10 cellular contexts compared by ENCODE assay signal in the genomic region with DNA sequence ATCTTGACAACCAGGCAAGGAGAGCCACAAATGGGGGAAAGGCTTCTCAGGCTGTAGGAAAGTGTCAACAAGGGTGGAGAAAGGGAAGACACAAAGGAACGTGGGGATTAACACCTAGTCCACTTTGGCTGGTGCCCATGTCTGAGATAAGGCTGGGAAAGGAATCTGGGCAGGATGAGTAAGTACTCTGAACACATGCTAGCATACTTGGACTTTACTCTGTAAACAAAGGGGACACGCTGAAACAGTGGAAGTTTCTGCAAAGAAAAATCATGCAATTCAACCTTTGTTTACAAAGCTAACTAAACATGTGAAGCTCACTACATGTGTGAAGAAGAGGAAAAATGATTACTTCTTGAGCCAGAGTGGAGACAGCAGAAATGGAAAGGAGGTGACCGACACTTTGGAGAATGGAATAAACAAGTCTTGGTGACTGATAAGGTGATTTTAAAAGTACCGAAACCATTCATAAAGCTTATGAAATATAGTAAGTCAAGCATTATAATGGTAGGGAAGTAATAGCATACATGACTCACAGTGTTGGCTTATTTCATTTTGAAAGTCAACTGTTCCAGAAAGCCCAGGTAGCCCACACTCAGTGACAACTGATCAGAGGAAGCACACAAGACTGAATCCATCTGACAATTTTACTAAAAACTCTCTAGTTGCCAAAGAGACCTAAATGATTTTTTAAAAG. TPM values are rescaled to one million over a fixed set of nuclear protein-coding genes. Genes with fewer than 3 reads are reported as not detected.
DNase-seq lines count a peak whose midpoint lies in the region; ATAC-seq and TF ChIP-seq lines count a peak whose summit lies in the region.
"Had no signal": no experiment of that assay in that cellular context is flagged by ENCODE, and none has a peak within 500 bp of the region (broad histone marks: within the 10 kb centered on the region; RNA-seq: fewer than 3 reads in every experiment).

No MANE protein-coding gene starts in this region.

- H3K36me3 ChIP-seq in CD8-positive, alpha-beta memory T cell (ENCODE audit: insufficient read depth, low read length), result no peaks in the 10 kb centered on the region

- H3K9me3 Mint-ChIP-seq in CD8-positive, alpha-beta memory T cell, result peaks cover 0 to 2% (median 0%) of the 10 kb centered on the region in 5 donors
- no peaks in the 10 kb centered on the region for H3K9me3 Mint-ChIP-seq in osteocyte (ENCODE audit: unreplicated experiment)

- CTCF ChIA-PET in CD8-positive, alpha-beta memory T cell (lab: Charles Lee), result interaction anchor here (1.0 kb wide), 1 partner anchor 11 kb away, joined by 3 read pairs; no protein-coding TSS in a partner anchor

- ATAC-seq in GM18868 (IDR thresholded peaks at IDR 0.05; ENCODE audit: unreplicated experiment), result peak; percentile 88
- peak; percentile 56 for ATAC-seq in HG02623 (IDR thresholded peaks at IDR 0.05; ENCODE audit: unreplicated experiment)

- peaks cover 4 to 18% (median 5%) of the 10 kb centered on the region in 3 donors for H3K4me1 Mint-ChIP-seq in CD8-positive, alpha-beta memory T cell
- H3K4me1 Mint-ChIP-seq in osteocyte (ENCODE audit: unreplicated experiment), result peaks cover 2% of the 10 kb centered on the region

- no peaks in the 10 kb centered on the region for H3K27me3 Mint-ChIP-seq in CD8-positive, alpha-beta memory T cell
- H3K27me3 Mint-ChIP-seq in osteocyte (ENCODE audit: unreplicated experiment), result no peaks in the 10 kb centered on the region

- H3K9me3 ChIP-seq in CD8-positive, alpha-beta memory T cell (ENCODE audit: low read length), result no peaks in the 10 kb centered on the region

- H3K27ac Mint-ChIP-seq in CD8-positive, alpha-beta memory T cell, result no peak overlapping the region
- no peak overlapping the region for H3K27ac Mint-ChIP-seq in osteocyte (ENCODE audit: unreplicated experiment)

- H3K27ac ChIP-seq in CD8-positive, alpha-beta memory T cell (ENCODE audit: low read depth, low read length), result no peak overlapping the region

- no peaks in the 10 kb centered on the region for H3K27me3 ChIP-seq in CD8-positive, alpha-beta memory T cell (ENCODE audit: insufficient read depth, low read length, poor library complexity, severe bottlenecking)

- TF ChIP-seq CTCF in osteocyte (IDR thresholded peaks at IDR 0.05), result no peak

- no peak overlapping the region for H3K4me3 ChIP-seq in CD8-positive, alpha-beta memory T cell (ENCODE audit: low read length)

- H3K4me1 ChIP-seq in CD8-positive, alpha-beta memory T cell (ENCODE audit: insufficient read depth, low read length), result no peaks in the 10 kb centered on the region

- POLR2A ChIA-PET in CD8-positive, alpha-beta memory T cell (lab: Charles Lee), result no interaction called here

- peak; percentile 74 for DNase-seq in amniotic epithelial cell (ENCODE audit: low read depth)
- peak; percentile 77 for DNase-seq in mucosa of gallbladder (ENCODE audit: low spot score)
- DNase-seq in CD8-positive, alpha-beta memory T cell, result no peak
- DNase-seq in NCI-H1105 (lab: John Stamatoyannopoulos, UW), result no peak
- no peak for DNase-seq in osteocyte (ENCODE audit: extremely low spot score, unreplicated experiment)
- DNase-seq: activated T-cell treated with anti-CD3 and anti-CD28 coated beads, Interleukin-2, amount 50 U/mL, for 4 hours; effector CD4-positive, alpha-beta T cell; midbrain had no signal

- peaks cover 0 to 2% (median 0%) of the 10 kb centered on the region in 3 donors for H3K36me3 Mint-ChIP-seq in CD8-positive, alpha-beta memory T cell
- no peaks in the 10 kb centered on the region for H3K36me3 Mint-ChIP-seq in osteocyte (ENCODE audit: unreplicated experiment)

- no peak overlapping the region for H3K4me3 Mint-ChIP-seq in CD8-positive, alpha-beta memory T cell
- H3K4me3 Mint-ChIP-seq in osteocyte (ENCODE audit: unreplicated experiment), result no peak overlapping the region
- H3K4me3 Mint-ChIP-seq: activated T-cell treated with anti-CD3 and anti-CD28 coated beads, Interleukin-2, amount 50 U/mL, for 4 hours had no signal

RNA-seq across cellular contexts. Expression of gene CPNE8, which starts 13.2 kb away (rescaled TPM):
- total RNA-seq in mucosa of gallbladder, result 14.8 TPM
- 1 to 10 TPM; 5.9 to 6.3 TPM for total RNA-seq in CD8-positive, alpha-beta memory T cell
- 2.1 TPM for polyA plus RNA-seq in CD8-positive, alpha-beta memory T cell
- total RNA-seq in osteocyte, result 8.7 and 11.1 TPM in 2 replicates

Comparison
In these comparisons a context has a peak if more than half of its experiments do, and no peak if none do; other contexts are left out.
1. DNase-seq: peak in amniotic epithelial cell (single experiment) and mucosa of gallbladder (single experiment); none in CD8-positive, alpha-beta memory T cell (0 of 5), NCI-H1105 (single experiment) and osteocyte (single experiment).